ENCODE assay signal across 19 cellular contexts in the genomic region with DNA sequence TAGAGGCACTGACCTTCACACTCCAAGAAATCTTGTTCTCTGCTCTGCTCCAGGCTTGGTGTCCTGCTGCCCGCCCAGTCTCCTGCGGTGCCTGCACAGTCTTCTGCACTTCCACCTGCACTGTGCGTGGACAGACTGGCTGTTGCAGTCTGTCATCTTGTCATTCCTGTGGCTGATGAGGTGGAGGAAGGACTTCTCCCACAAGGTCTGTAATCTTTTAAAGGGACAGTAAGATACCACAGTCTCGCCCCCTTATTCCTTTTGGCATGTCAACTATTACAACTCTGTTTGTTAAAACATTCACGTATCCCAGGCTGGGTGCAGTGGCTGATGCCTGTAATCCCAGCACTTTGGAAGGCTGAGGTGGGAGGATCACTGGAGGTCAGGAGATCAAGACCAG. TPM values are rescaled to one million over a fixed set of nuclear protein-coding genes. Genes with fewer than 3 reads are reported as not detected.
A peak's percentile ranks its signal among the peaks of the same experiment; 100 is the strongest.
DNase-seq lines count a peak whose midpoint lies in the region; ATAC-seq, FAIRE-seq and TF ChIP-seq lines count a peak whose summit lies in the region.
"Had no signal": no experiment of that assay in that cellular context is flagged by ENCODE, and none has a peak within 500 bp of the region (broad histone marks: within the 10 kb centered on the region; RNA-seq: fewer than 3 reads in every experiment).

No MANE protein-coding gene starts in this region.

- H3K9me3 ChIP-seq in mesenchymal stem cell (ENCODE audit: control insufficient read depth, low read length): no peaks in the 10 kb centered on the region
- H3K9me3 ChIP-seq: A549, Caco-2 had no signal

- no peak overlapping the region for H2BK120ac ChIP-seq in mesenchymal stem cell (ENCODE audit: low read depth, low read length)

- no peak overlapping the region for H2AFZ ChIP-seq in mesenchymal stem cell (ENCODE audit: low read depth, low read length)

- H3K4me3 ChIP-seq in mesenchymal stem cell (ENCODE audit: insufficient read depth in 1 of 2, low read depth in 1 of 2, low read length in 2 of 2): no peak overlapping the region
- H3K4me3 ChIP-seq: A549 had no signal

- H2BK5ac ChIP-seq in mesenchymal stem cell (ENCODE audit: low read depth, low read length, poor library complexity, severe bottlenecking): no peak overlapping the region

- no peaks in the 10 kb centered on the region for H3K79me1 ChIP-seq in mesenchymal stem cell (replicated peaks; ENCODE audit: low read length, poor library complexity, severe bottlenecking)

- no peak for TF ChIP-seq CTCF in omental fat pad (IDR thresholded peaks at IDR 0.05)

- 77% methylated on average over 4 of the region's 5 CpGs for WGBS in mesenchymal stem cell

- no peak for FAIRE-seq in H54 (lab: Jason Lieb, UNC)
- FAIRE-seq: A549, GM12892, GM18507 had no signal

- H3K9ac ChIP-seq in mesenchymal stem cell (ENCODE audit: low read length): no peak overlapping the region

- no peak for TF ChIP-seq POLR2A in H54 (IDR thresholded peaks at IDR 0.05; ENCODE audit: low read depth, low read length)

- H4K8ac ChIP-seq in mesenchymal stem cell (ENCODE audit: low read length): no peak overlapping the region

- H3K27me3 ChIP-seq in mesenchymal stem cell (ENCODE audit: control insufficient read depth in 1 of 2, insufficient read depth in 1 of 2, low read length in 2 of 2): peaks cover 0 to 4% of the 10 kb centered on the region in 2 experiments

- no peak overlapping the region for H2BK12ac ChIP-seq in mesenchymal stem cell (ENCODE audit: low read length in 2 of 2)

- no peaks in the 10 kb centered on the region for H3K36me3 ChIP-seq in mesenchymal stem cell (ENCODE audit: control insufficient read depth in 1 of 2, insufficient read depth in 2 of 2, low read depth in 1 of 2, low read length in 2 of 2)

- no peak overlapping the region for H3K18ac ChIP-seq in mesenchymal stem cell (ENCODE audit: low read depth in 1 of 2, low read length in 2 of 2)

- no peak overlapping the region for H3K14ac ChIP-seq in mesenchymal stem cell (ENCODE audit: low read length in 2 of 2)

- H2AK5ac ChIP-seq in mesenchymal stem cell (ENCODE audit: low read length, severe bottlenecking): no peak overlapping the region

- peak overlapping the region; percentile 50 for H4K91ac ChIP-seq in mesenchymal stem cell (ENCODE audit: low read length)

- peaks cover 2% of the 10 kb centered on the region for H3K4me1 ChIP-seq in mesenchymal stem cell (ENCODE audit: control insufficient read depth, insufficient read depth, low read depth, low read length)
- H3K4me1 ChIP-seq: A549, Caco-2 had no signal

- H3K23ac ChIP-seq in mesenchymal stem cell (ENCODE audit: low read length in 2 of 2): no peak overlapping the region

- no peak overlapping the region for H3K4ac ChIP-seq in mesenchymal stem cell (ENCODE audit: low read depth in 1 of 2, low read length in 2 of 2)

- DNase-seq in H54 (ENCODE audit: insufficient read length, low spot score) (peak; percentile 30), M059J (ENCODE audit: low read depth) (peak; percentile 26), SW480 (ENCODE audit: low spot score) (peak; percentile 47), mesenchymal stem cell (no peak), DMS 273 treated with DMSO at 0.1 percent for 48 hours (lab: John Stamatoyannopoulos, UW) (no peak), GF-D8 (lab: John Stamatoyannopoulos, UW) (no peak), omental fat pad (ENCODE audit: low spot score) (no peak)
- DNase-seq: Caco-2; CD4-positive, alpha-beta T cell; DMS153; EL; MV-4-11; NCI-H1694 treated with DMSO at 0.1 percent for 48 hours; NCI-H774 had no signal

- no peak overlapping the region for H2BK15ac ChIP-seq in mesenchymal stem cell (ENCODE audit: low read depth, poor library complexity, severe bottlenecking)

- H3K27ac ChIP-seq in mesenchymal stem cell (ENCODE audit: low read length, poor library complexity, severe bottlenecking): no peak overlapping the region
- H3K27ac ChIP-seq: A549 had no signal

- peak overlapping the region; percentile 10 for H3K4me2 ChIP-seq in mesenchymal stem cell (ENCODE audit: low read length, poor library complexity, severe bottlenecking)
- H3K4me2 ChIP-seq: A549 had no signal

- ATAC-seq in GM21619 (IDR thresholded peaks at IDR 0.05; ENCODE audit: unreplicated experiment) (no peak), omental fat pad (ENCODE audit: low FRiP score) (no peak)
- ATAC-seq: A549 had no signal

RNA-seq across cellular contexts. Expression of a gene that starts 54.1 kb away (rescaled TPM):
- 59.1 and 72.0 TPM in 2 replicates for total RNA-seq in M059J (2014; rRNA removed; shearing (Covaris generic))
- polyA plus RNA-seq in mesenchymal stem cell (2013, experiment 1 of 2): 102 TPM
- polyA plus RNA-seq in mesenchymal stem cell (2013, experiment 2 of 2): 99.7 TPM
- 10 to 100 TPM in 3 of 4 donors, 1 to 10 TPM in 1; 7.3 to 48.9 (median 18.7) TPM for total RNA-seq in omental fat pad
- polyA plus RNA-seq: IgD-negative memory B cell had no signal

RNA-seq across cellular contexts. Expression of a gene that starts 58.9 kb away (rescaled TPM):
- total RNA-seq in M059J (2014; rRNA removed; shearing (Covaris generic)): 268 and 348 TPM in 2 replicates
- 130 TPM for polyA plus RNA-seq in mesenchymal stem cell (2013, experiment 1 of 2)
- 133 TPM for polyA plus RNA-seq in mesenchymal stem cell (2013, experiment 2 of 2)
- 100 to 1,000 TPM; 211 to 286 (median 223) TPM for total RNA-seq in omental fat pad

Comparison
In these comparisons a context has a peak if more than half of its experiments do, and no peak if none do; other contexts are left out.
1. DNase-seq: peak in H54 (single experiment), M059J (single experiment) and SW480 (single experiment); none in mesenchymal stem cell (single experiment), DMS 273 treated with DMSO at 0.1 percent for 48 hours (single experiment), GF-D8 (single experiment) and omental fat pad (single experiment).